In genomic region chr19:46714523-46715106, GRCh38 we compare ENCODE assay signal across 1 cellular context.
TF ChIP-seq lines count a peak whose summit lies in the region.

No MANE protein-coding gene starts in this region.

TF ChIP-seq in HepG2, 621 proteins besides CTCF, POLR2A, EP300 and RAD21 (continued from another document):
- peak; percentile 10; the same call in 1 of the 2 replicates for TF ChIP-seq ZNF687 (CRISPR knock-in tag; IDR thresholded peaks at IDR 0.05)
- no peak for TF ChIP-seq FOXA1 (IDR thresholded peaks at IDR 0.05)
- no peak for TF ChIP-seq FOXA1 (CRISPR knock-in tag; IDR thresholded peaks at IDR 0.05)
- 0 out of 4 replicates have a peak, but pooled peaks of 1 of the 2 experiments have one; percentile 40 for TF ChIP-seq HMGXB4 (CRISPR knock-in tag; IDR thresholded peaks at IDR 0.05; ENCODE audit: borderline replicate concordance in 1 of 2, low read depth in 1 of 2)
- TF ChIP-seq ZNF563 (CRISPR knock-in tag; IDR thresholded peaks at IDR 0.05), result no peak
